In the genomic region with DNA sequence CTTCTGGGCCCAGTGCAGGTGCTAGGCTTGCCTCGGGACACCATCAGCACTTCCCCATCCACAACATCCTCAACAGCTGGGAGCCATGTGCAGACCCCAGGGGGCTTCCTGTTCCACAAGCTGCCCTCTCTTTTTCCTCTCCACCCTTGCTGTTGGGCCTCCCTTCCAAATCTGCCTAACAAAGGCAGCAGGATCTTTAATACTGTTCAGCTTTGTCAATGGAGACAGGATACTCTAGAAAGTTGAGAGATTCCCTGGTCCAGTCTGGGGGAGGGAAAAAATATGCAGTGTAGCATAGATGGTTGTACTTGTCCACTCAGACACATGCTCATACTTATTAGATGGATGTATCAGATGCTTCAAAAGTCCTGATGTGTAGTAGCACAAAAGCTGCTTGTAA, we compare ENCODE assay signal across 1 cellular context.
TF ChIP-seq lines count a peak whose summit lies in the region.

No MANE protein-coding gene starts in this region.

TF ChIP-seq in GM23338, 12 proteins besides CTCF, POLR2A, EP300 and RAD21 (continued from another document):
- TF ChIP-seq ETS1 (IDR thresholded peaks at IDR 0.05) (peak; percentile 79), NANOG (IDR thresholded peaks at IDR 0.05; ENCODE audit: borderline replicate concordance) (0 out of 2 replicates have a peak, but pooled peaks have one; percentile 34)
